ENCODE assay signal across 8 cellular contexts in the genomic region with DNA sequence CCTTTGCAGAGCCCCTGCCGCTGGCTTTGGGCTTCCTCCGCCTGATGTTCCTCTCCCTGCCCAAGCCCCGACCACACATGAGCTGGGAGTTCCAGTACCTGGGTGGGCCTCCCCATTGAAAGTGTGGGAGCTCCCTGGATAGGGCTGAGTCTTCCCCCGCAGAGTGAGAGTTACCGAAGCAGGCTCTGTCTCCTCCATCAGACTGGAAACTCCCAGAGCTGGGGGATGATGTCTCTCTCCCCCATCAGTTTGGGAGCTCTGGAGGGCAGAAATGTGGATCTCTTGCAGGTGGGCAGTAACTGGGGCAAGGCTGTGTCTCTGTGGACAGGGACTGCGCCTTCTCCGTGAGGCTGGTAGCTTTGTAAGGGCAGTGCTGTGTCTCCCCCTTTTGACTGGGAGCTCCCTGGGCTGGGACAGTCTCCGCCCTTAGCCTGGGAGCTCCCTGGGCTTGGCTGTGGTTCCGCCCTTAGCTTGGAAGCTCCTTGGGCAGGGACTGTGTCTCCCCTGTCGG. TPM values are rescaled to one million over a fixed set of nuclear protein-coding genes. Genes with fewer than 3 reads are reported as not detected.
A peak's percentile ranks its signal among the peaks of the same experiment; 100 is the strongest.
DNase-seq lines count a peak whose midpoint lies in the region; ATAC-seq, FAIRE-seq and TF ChIP-seq lines count a peak whose summit lies in the region.

No MANE protein-coding gene starts in this region.

- in situ Hi-C loops in GM12878 (cut with MboI): no loop called here

- TF ChIP-seq CTCF in GM12878 (IDR thresholded peaks at IDR 0.05 in 2 of 3, conservative IDR thresholded peaks at IDR 0.05 in 1 of 3; ENCODE audit: control insufficient read depth in 2 of 3, extremely low read depth in 1 of 3, insufficient read depth in 1 of 3, low read depth in 3 of 3, low read length in 3 of 3): 0 out of 6 replicates have a peak, but pooled peaks of 1 of the 3 experiments have one; percentile 9

- TF ChIP-seq RAD21 in GM12878 (IDR thresholded peaks at IDR 0.05; ENCODE audit: insufficient read depth, low read depth, low read length): no peak

- TF ChIP-seq POLR2A in GM12878 (IDR thresholded peaks at IDR 0.05; ENCODE audit: low read depth, low read length): no peak

- no peaks in the 10 kb centered on the region for H3K27me3 ChIP-seq in CD4-positive, CD25-positive, alpha-beta regulatory T cell (ENCODE audit: control insufficient read depth, insufficient read depth, low read length)
- H3K27me3 ChIP-seq in Karpas-422 (ENCODE audit: low read length) (no peaks in the 10 kb centered on the region), GM12878 (replicated peaks in 1 of 2; ENCODE audit: control insufficient read depth in 2 of 2, insufficient read depth in 2 of 2, low read length in 1 of 2) (no peaks in the 10 kb centered on the region), iPS-15b (ENCODE audit: control insufficient read depth, insufficient read depth, low read length) (no peaks in the 10 kb centered on the region)

- H3K36me3 Mint-ChIP-seq in CD4-positive, CD25-positive, alpha-beta regulatory T cell: no peaks in the 10 kb centered on the region

- H3K27me3 Mint-ChIP-seq in CD4-positive, CD25-positive, alpha-beta regulatory T cell: peaks cover 5% of the 10 kb centered on the region

- POLR2A ChIA-PET in GM12878 (lab: Charles Lee): interaction anchor here (0.7 to 1.1 kb wide), 3 partner anchors 35 to 161 kb away, joined by 3 to 4 read pairs (median 3); a partner anchor contains a TSS

- H3K4me3 Mint-ChIP-seq in CD4-positive, CD25-positive, alpha-beta regulatory T cell: peak overlapping the region; percentile 81 to 92 (median 85)

- peaks cover 16% of the 10 kb centered on the region for H3K4me1 ChIP-seq in CD4-positive, CD25-positive, alpha-beta regulatory T cell (ENCODE audit: control insufficient read depth, insufficient read depth, low read length, poor library complexity, severe bottlenecking)
- H3K4me1 ChIP-seq in Karpas-422 (ENCODE audit: low read length) (peaks cover 16% of the 10 kb centered on the region), GM12878 (ENCODE audit: control insufficient read depth, insufficient read depth, low read length) (peaks cover 11% of the 10 kb centered on the region), iPS-15b (ENCODE audit: control insufficient read depth, insufficient read depth, low read length) (peaks cover 4% of the 10 kb centered on the region)

- RAD21 ChIA-PET in GM12878 (lab: Charles Lee; ENCODE audit: unreplicated experiment): interaction anchor here (0.8 to 3.2 kb wide), 13 partner anchors 19 to 119 kb away, joined by 3 to 21 read pairs (median 4); a partner anchor contains a TSS

- peak overlapping the region; percentile 99 for H3K4me2 ChIP-seq in Karpas-422 (ENCODE audit: low read depth, low read length, poor library complexity, severe bottlenecking)
- peak overlapping the region; percentile 73 for H3K4me2 ChIP-seq in GM12878 (ENCODE audit: control insufficient read depth, insufficient read depth)

- DNase-seq in CD4-positive, CD25-positive, alpha-beta regulatory T cell: no peak
- DNase-seq in Karpas-422 (peak; percentile 53), GM12878 (ENCODE audit: low read depth, low spot score) (no peak), NK-92 (lab: John Stamatoyannopoulos, UW; ENCODE audit: unreplicated experiment) (no peak), NCI-H524 (lab: John Stamatoyannopoulos, UW) (no peak)

- no peak for TF ChIP-seq EP300 in GM12878 (IDR thresholded peaks at IDR 0.05; ENCODE audit: borderline replicate concordance in 1 of 2, control insufficient read depth in 1 of 2, low read depth in 2 of 2, low read length in 2 of 2)

- peak overlapping the region; percentile 79 for H3K4me3 ChIP-seq in CD4-positive, CD25-positive, alpha-beta regulatory T cell (ENCODE audit: low read depth, low read length)
- H3K4me3 ChIP-seq in Karpas-422 (ENCODE audit: low read length) (peak overlapping the region; percentile 100), GM12878 (peak overlapping the region; percentile 100), iPS-15b (ENCODE audit: low read depth, low read length) (peak overlapping the region; percentile 79), skin epidermis (peak overlapping the region; percentile 59 to 86 (median 80))

- peaks cover 32% of the 10 kb centered on the region for H3K36me3 ChIP-seq in CD4-positive, CD25-positive, alpha-beta regulatory T cell (ENCODE audit: control insufficient read depth, insufficient read depth, low read length)
- peaks cover 13% of the 10 kb centered on the region; the same call in 1 of the 2 replicates for H3K36me3 ChIP-seq in Karpas-422 (ENCODE audit: insufficient read depth, low read length)
- peaks cover 0 to 11% of the 10 kb centered on the region in 2 experiments; a peak in 3 of 4 replicates for H3K36me3 ChIP-seq in GM12878 (ENCODE audit: control insufficient read depth in 2 of 2, insufficient read depth in 2 of 2, low read length in 1 of 2)
- peaks cover 31% of the 10 kb centered on the region for H3K36me3 ChIP-seq in iPS-15b (ENCODE audit: control insufficient read depth, insufficient read depth, low read length)

- ATAC-seq in CD4-positive, CD25-positive, alpha-beta regulatory T cell (ENCODE audit: low read depth in 2 of 2): no peak
- ATAC-seq in GM12878 (no peak; the same call in 2 of the 3 replicates), HG03097 (IDR thresholded peaks at IDR 0.05; ENCODE audit: low FRiP score, unreplicated experiment) (no peak)

- H3K9ac ChIP-seq in Karpas-422 (ENCODE audit: low read length): peak overlapping the region; percentile 99
- peak overlapping the region; percentile 81 for H3K9ac ChIP-seq in GM12878 (ENCODE audit: control insufficient read depth, insufficient read depth, low read length)
- H3K9ac ChIP-seq in iPS-15b (ENCODE audit: low read depth, low read length): peak overlapping the region; percentile 66

- intact Hi-C loops in GM12878 (cut with micrococcal nuclease; ENCODE audit: unreplicated experiment): loop anchor here (5.0 kb wide), 2 partner anchors 34 to 79 kb away; a partner anchor contains a TSS

- H3K79me2 ChIP-seq in Karpas-422 (ENCODE audit: low read length) (peaks cover 21% of the 10 kb centered on the region), GM12878 (ENCODE audit: control insufficient read depth, insufficient read depth, low read length) (peaks cover 15% of the 10 kb centered on the region)

- no peaks in the 10 kb centered on the region for H3K9me3 Mint-ChIP-seq in CD4-positive, CD25-positive, alpha-beta regulatory T cell

- no TSS peak for BruUV-seq in GM12878 (replicated peaks; lab: Mats Ljungman, UMichigan)

- H4K20me1 ChIP-seq in Karpas-422 (ENCODE audit: insufficient read depth, low read depth, low read length) (peaks cover 6% of the 10 kb centered on the region), GM12878 (ENCODE audit: control insufficient read depth, insufficient read depth) (no peaks in the 10 kb centered on the region)

- CTCF ChIA-PET in GM12878 (lab: Yijun Ruan, JAX): interaction anchor here (0.9 to 2.9 kb wide), 13 partner anchors 46 to 184 kb away, joined by 3 to 10 read pairs (median 4); a partner anchor contains a TSS

- SMC1A ChIA-PET in GM12878 (lab: Charles Lee; ENCODE audit: uncharacterized antibody, unreplicated experiment): interaction anchor here (0.9 to 2.1 kb wide), 9 partner anchors 14 to 121 kb away, joined by 3 to 10 read pairs (median 4); a partner anchor contains a TSS

- H2AFZ ChIP-seq in Karpas-422 (ENCODE audit: low read length) (no peak overlapping the region), GM12878 (ENCODE audit: control insufficient read depth, low read depth, low read length) (no peak overlapping the region)

- H3K4me1 Mint-ChIP-seq in CD4-positive, CD25-positive, alpha-beta regulatory T cell: peaks cover 0 to 29% (median 6%) of the 10 kb centered on the region in 4 donors

- peak overlapping the region; percentile 85 for H3K27ac ChIP-seq in CD4-positive, CD25-positive, alpha-beta regulatory T cell (ENCODE audit: insufficient read depth, low read length, poor library complexity, severe bottlenecking)
- H3K27ac ChIP-seq in Karpas-422 (ENCODE audit: low read length) (peak overlapping the region; percentile 55), GM12878 (ENCODE audit: control insufficient read depth, insufficient read depth) (peak overlapping the region; percentile 64), skin epidermis (peak overlapping the region; percentile 74 to 98 (median 92))

- H3K9me2 ChIP-seq in Karpas-422 (replicated peaks; ENCODE audit: insufficient read depth, low read length): no peaks in the 10 kb centered on the region

- 15% methylated on average over 10 of the region's 10 CpGs for WGBS in GM12878 (ENCODE audit: insufficient coverage, insufficient replicate concordance, low lambda C conversion rate, missing lambda C conversion rate)

- no peaks in the 10 kb centered on the region for H3K9me3 ChIP-seq in CD4-positive, CD25-positive, alpha-beta regulatory T cell (ENCODE audit: control insufficient read depth in 2 of 2, low read length in 2 of 2)
- H3K9me3 ChIP-seq in Karpas-422 (ENCODE audit: low read length) (no peaks in the 10 kb centered on the region), GM12878 (replicated peaks; ENCODE audit: control insufficient read depth, insufficient read depth, low read length) (no peaks in the 10 kb centered on the region), iPS-15b (ENCODE audit: control insufficient read depth, insufficient read depth, low read length) (no peaks in the 10 kb centered on the region)

- H3K27ac Mint-ChIP-seq in CD4-positive, CD25-positive, alpha-beta regulatory T cell: peak overlapping the region in 2 of 3 donors; percentile 84 to 86

- no peak for FAIRE-seq in GM12878 (lab: Jason Lieb, UNC)

RNA-seq across cellular contexts. Expression of a gene that starts 0.8 kb away (rescaled TPM):
- 82.9 TPM for total RNA-seq in CD4-positive, CD25-positive, alpha-beta regulatory T cell
- 1 to 10 TPM; 5.3 to 7.5 (median 5.9) TPM for polyA plus RNA-seq in CD4-positive, CD25-positive, alpha-beta regulatory T cell
- 15.1 and 41.4 TPM in 2 replicates for total RNA-seq in Karpas-422 (2014; rRNA removed; shearing (Covaris generic); ENCODE audit: low replicate concordance)
- 26.9 and 33.4 TPM in 2 replicates for total RNA-seq in GM12878 (2013; cell fraction: nucleolus; rRNA removed)
- total RNA-seq in GM12878 (2014; rRNA removed) (36.2 and 43.3 TPM in 2 replicates), GM12878 (2014; rRNA removed; fragmentation: Illumina TruSeq; extraction: Trizol) (16.9 and 18.0 TPM in 2 replicates), GM12878 (2021) (58.2 and 63.4 TPM in 2 replicates)
- polyA plus RNA-seq in GM12878 (2011; ENCODE audit: low read depth): 10.8 TPM
- polyA plus RNA-seq in GM12878 (2011; rRNA removed) (11.8 and 25.3 TPM in 2 replicates), GM12878 (2014; fragmentation: Illumina TruSeq; extraction: Trizol) (11.9 and 20.9 TPM in 2 replicates), GM12878 (2014; fragmentation: Nextera tagmentation; extraction: Ambion mirVana) (under 1 TPM; 0.16 to 0.58 TPM), GM12878 (2014; rRNA removed) (50.1 and 55.7 TPM in 2 replicates), GM12878 (2016; fragmentation: Nextera tagmentation; extraction: Ambion mirVana) (10 to 100 TPM; 27.9 to 29.2 TPM)
- 27.7 and 41.9 TPM in 2 replicates for polyA plus RNA-seq in GM12878 (2011; cell fraction: cytosol; rRNA removed)
- 248 and 296 TPM in 2 replicates for polyA plus RNA-seq in GM12878 (2011; cell fraction: nucleus; rRNA removed)
- polyA plus RNA-seq in GM12878 (2012): 32.4 and 34.3 TPM in 2 replicates
- 32.3 TPM in 2 replicates for polyA minus RNA-seq in GM12878 (2011; rRNA and poly(A)+ RNA removed)
- 10.6 and 15.0 TPM in 2 replicates for polyA minus RNA-seq in GM12878 (2011; cell fraction: cytosol; rRNA and poly(A)+ RNA removed)
- 33.1 and 49.4 TPM in 2 replicates for polyA minus RNA-seq in GM12878 (2011; cell fraction: nucleus; rRNA and poly(A)+ RNA removed)

RNA-seq across cellular contexts. Expression of a gene that starts 14.9 kb away (rescaled TPM):
- not detected for total RNA-seq in CD4-positive, CD25-positive, alpha-beta regulatory T cell
- under 1 TPM in 1 of 4 donors, not detected in 3; 0.52 TPM for polyA plus RNA-seq in CD4-positive, CD25-positive, alpha-beta regulatory T cell
- total RNA-seq in Karpas-422 (2014; rRNA removed; shearing (Covaris generic); ENCODE audit: low replicate concordance): not detected in 2 replicates
- total RNA-seq in GM12878 (2013; cell fraction: nucleolus; rRNA removed): not detected in 2 replicates
- not detected in 2 replicates for total RNA-seq in GM12878 (2014; rRNA removed)
- total RNA-seq in GM12878 (2014; rRNA removed; fragmentation: Illumina TruSeq; extraction: Trizol): not detected in 2 replicates
- not detected in 2 replicates for total RNA-seq in GM12878 (2021)
- polyA plus RNA-seq in GM12878 (2011; ENCODE audit: low read depth): not detected
- polyA plus RNA-seq in GM12878 (2011; rRNA removed): 0.04 TPM in 1 of 2 replicates, not detected in the other
- polyA plus RNA-seq in GM12878 (2011; cell fraction: cytosol; rRNA removed): 0.13 and 0.15 TPM in 2 replicates
- polyA plus RNA-seq in GM12878 (2011; cell fraction: nucleus; rRNA removed): 0.09 TPM in 1 of 2 replicates, not detected in the other
- polyA plus RNA-seq in GM12878 (2012): 0.28 and 0.37 TPM in 2 replicates
- not detected in 2 replicates for polyA plus RNA-seq in GM12878 (2014; fragmentation: Illumina TruSeq; extraction: Trizol)
- polyA plus RNA-seq in GM12878 (2014; fragmentation: Nextera tagmentation; extraction: Ambion mirVana): not detected
- polyA plus RNA-seq in GM12878 (2014; rRNA removed): not detected in 2 replicates
- under 1 TPM in 1 of 2 experiments, not detected in 1; 0.44 TPM for polyA plus RNA-seq in GM12878 (2016; fragmentation: Nextera tagmentation; extraction: Ambion mirVana)
- not detected in 2 replicates for polyA minus RNA-seq in GM12878 (2011; rRNA and poly(A)+ RNA removed)
- polyA minus RNA-seq in GM12878 (2011; cell fraction: cytosol; rRNA and poly(A)+ RNA removed): not detected in 2 replicates
- not detected in 2 replicates for polyA minus RNA-seq in GM12878 (2011; cell fraction: nucleus; rRNA and poly(A)+ RNA removed)

RNA-seq across cellular contexts. Expression of a gene that starts 47.1 kb away (rescaled TPM):
- 35.0 TPM for total RNA-seq in CD4-positive, CD25-positive, alpha-beta regulatory T cell
- 1 to 10 TPM; 3.7 to 4.9 (median 4.2) TPM for polyA plus RNA-seq in CD4-positive, CD25-positive, alpha-beta regulatory T cell
- 9.9 and 28.6 TPM in 2 replicates for total RNA-seq in Karpas-422 (2014; rRNA removed; shearing (Covaris generic); ENCODE audit: low replicate concordance)
- total RNA-seq in GM12878 (2013; cell fraction: nucleolus; rRNA removed): 27.1 and 32.2 TPM in 2 replicates
- total RNA-seq in GM12878 (2014; rRNA removed) (13.2 and 17.3 TPM in 2 replicates), GM12878 (2014; rRNA removed; fragmentation: Illumina TruSeq; extraction: Trizol) (9.0 and 10.2 TPM in 2 replicates), GM12878 (2021) (32.7 and 36.1 TPM in 2 replicates)
- polyA plus RNA-seq in GM12878 (2011; ENCODE audit: low read depth): 5.8 TPM
- polyA plus RNA-seq in GM12878 (2011; rRNA removed) (7.4 and 11.9 TPM in 2 replicates), GM12878 (2014; fragmentation: Illumina TruSeq; extraction: Trizol) (7.3 and 14.8 TPM in 2 replicates), GM12878 (2014; fragmentation: Nextera tagmentation; extraction: Ambion mirVana) (1 to 10 TPM in 1 of 2 experiments, under 1 TPM in 1; 0.13 to 1.0 TPM), GM12878 (2014; rRNA removed) (24.9 and 28.0 TPM in 2 replicates), GM12878 (2016; fragmentation: Nextera tagmentation; extraction: Ambion mirVana) (10 to 100 TPM; 18.6 to 22.5 TPM)
- 8.9 and 12.7 TPM in 2 replicates for polyA plus RNA-seq in GM12878 (2011; cell fraction: cytosol; rRNA removed)
- 55.0 and 65.9 TPM in 2 replicates for polyA plus RNA-seq in GM12878 (2011; cell fraction: nucleus; rRNA removed)
- 16.1 and 18.9 TPM in 2 replicates for polyA plus RNA-seq in GM12878 (2012)
- 10.2 and 16.0 TPM in 2 replicates for polyA minus RNA-seq in GM12878 (2011; rRNA and poly(A)+ RNA removed)
- polyA minus RNA-seq in GM12878 (2011; cell fraction: cytosol; rRNA and poly(A)+ RNA removed): 7.2 and 8.3 TPM in 2 replicates
- polyA minus RNA-seq in GM12878 (2011; cell fraction: nucleus; rRNA and poly(A)+ RNA removed): 7.7 and 18.8 TPM in 2 replicates

RNA-seq across cellular contexts. Expression of a gene that starts 47.2 kb away (rescaled TPM):
- total RNA-seq in CD4-positive, CD25-positive, alpha-beta regulatory T cell: 1.7 TPM
- under 1 TPM in 3 of 4 donors, not detected in 1; 0.24 to 0.63 (median 0.53) TPM for polyA plus RNA-seq in CD4-positive, CD25-positive, alpha-beta regulatory T cell
- 0.47 TPM in 1 of 2 replicates, not detected in the other for total RNA-seq in Karpas-422 (2014; rRNA removed; shearing (Covaris generic); ENCODE audit: low replicate concordance)
- total RNA-seq in GM12878 (2013; cell fraction: nucleolus; rRNA removed): 4.1 and 4.8 TPM in 2 replicates
- total RNA-seq in GM12878 (2014; rRNA removed): 0.33 and 1.4 TPM in 2 replicates
- total RNA-seq in GM12878 (2014; rRNA removed; fragmentation: Illumina TruSeq; extraction: Trizol): 0.41 and 0.72 TPM in 2 replicates
- 0.72 and 1.9 TPM in 2 replicates for total RNA-seq in GM12878 (2021)
- polyA plus RNA-seq in GM12878 (2011; ENCODE audit: low read depth): 0.79 TPM
- polyA plus RNA-seq in GM12878 (2011; rRNA removed): 1.6 and 2.2 TPM in 2 replicates
- polyA plus RNA-seq in GM12878 (2011; cell fraction: cytosol; rRNA removed): 3.9 and 4.8 TPM in 2 replicates
- polyA plus RNA-seq in GM12878 (2011; cell fraction: nucleus; rRNA removed): 13.6 and 16.7 TPM in 2 replicates
- polyA plus RNA-seq in GM12878 (2012): 0.43 and 0.52 TPM in 2 replicates
- polyA plus RNA-seq in GM12878 (2014; fragmentation: Illumina TruSeq; extraction: Trizol): 0.47 and 0.67 TPM in 2 replicates
- polyA plus RNA-seq in GM12878 (2014; fragmentation: Nextera tagmentation; extraction: Ambion mirVana): under 1 TPM in 1 of 2 experiments, not detected in 1; 0.07 TPM
- polyA plus RNA-seq in GM12878 (2014; rRNA removed): 1.0 and 1.9 TPM in 2 replicates
- 1 to 10 TPM in 1 of 2 experiments, under 1 TPM in 1; 0.28 to 1.1 TPM for polyA plus RNA-seq in GM12878 (2016; fragmentation: Nextera tagmentation; extraction: Ambion mirVana)
- 0.95 and 2.1 TPM in 2 replicates for polyA minus RNA-seq in GM12878 (2011; rRNA and poly(A)+ RNA removed)
- polyA minus RNA-seq in GM12878 (2011; cell fraction: cytosol; rRNA and poly(A)+ RNA removed): 0.80 and 2.9 TPM in 2 replicates
- 1.7 and 5.8 TPM in 2 replicates for polyA minus RNA-seq in GM12878 (2011; cell fraction: nucleus; rRNA and poly(A)+ RNA removed)

RNA-seq across cellular contexts. Expression of a gene that starts 53.0 kb away (rescaled TPM):
- 23.2 TPM for total RNA-seq in CD4-positive, CD25-positive, alpha-beta regulatory T cell
- 1 to 10 TPM in 2 of 4 donors, under 1 TPM in 2; 0.48 to 1.6 (median 0.83) TPM for polyA plus RNA-seq in CD4-positive, CD25-positive, alpha-beta regulatory T cell
- total RNA-seq in Karpas-422 (2014; rRNA removed; shearing (Covaris generic); ENCODE audit: low replicate concordance): 1.2 and 2.3 TPM in 2 replicates
- total RNA-seq in GM12878 (2013; cell fraction: nucleolus; rRNA removed): 3.1 and 3.4 TPM in 2 replicates
- total RNA-seq in GM12878 (2014; rRNA removed) (1.1 and 2.5 TPM in 2 replicates), GM12878 (2014; rRNA removed; fragmentation: Illumina TruSeq; extraction: Trizol) (0.37 and 0.81 TPM in 2 replicates), GM12878 (2021) (8.2 and 11.0 TPM in 2 replicates)
- 0.92 TPM for polyA plus RNA-seq in GM12878 (2011; ENCODE audit: low read depth)
- polyA plus RNA-seq in GM12878 (2011; rRNA removed) (0.29 and 0.39 TPM in 2 replicates), GM12878 (2014; fragmentation: Illumina TruSeq; extraction: Trizol) (0.11 and 0.79 TPM in 2 replicates), GM12878 (2014; fragmentation: Nextera tagmentation; extraction: Ambion mirVana) (under 1 TPM; 0.05 to 0.29 TPM), GM12878 (2014; rRNA removed) (2.6 and 3.5 TPM in 2 replicates), GM12878 (2016; fragmentation: Nextera tagmentation; extraction: Ambion mirVana) (1 to 10 TPM; 2.1 to 3.4 TPM)
- polyA plus RNA-seq in GM12878 (2011; cell fraction: cytosol; rRNA removed): 0.88 and 1.2 TPM in 2 replicates
- polyA plus RNA-seq in GM12878 (2011; cell fraction: nucleus; rRNA removed): 5.4 and 10.0 TPM in 2 replicates
- 5.3 and 6.1 TPM in 2 replicates for polyA plus RNA-seq in GM12878 (2012)
- polyA minus RNA-seq in GM12878 (2011; rRNA and poly(A)+ RNA removed): 0.95 and 1.3 TPM in 2 replicates
- 4.8 and 6.2 TPM in 2 replicates for polyA minus RNA-seq in GM12878 (2011; cell fraction: cytosol; rRNA and poly(A)+ RNA removed)
- 1.5 and 4.6 TPM in 2 replicates for polyA minus RNA-seq in GM12878 (2011; cell fraction: nucleus; rRNA and poly(A)+ RNA removed)
